In genomic region chr7:151088019-151088855, GRCh38 we compare ENCODE assay signal across 8 cellular contexts. TPM values are rescaled to one million over a fixed set of nuclear protein-coding genes. Genes with fewer than 3 reads are reported as not detected.
DNase-seq lines count a peak whose midpoint lies in the region; ATAC-seq and TF ChIP-seq lines count a peak whose summit lies in the region.

No MANE protein-coding gene starts in this region.

- TF ChIP-seq CTCF in foreskin fibroblast (IDR thresholded peaks at IDR 0.05; ENCODE audit: low read depth, low read length) (no peak), gastrocnemius medialis (IDR thresholded peaks at IDR 0.05 in 4 of 5, conservative IDR thresholded peaks at IDR 0.05 in 1 of 5) (no peak)

- ATAC-seq in T-helper 17 cell (no peak), gastrocnemius medialis (no peak), HG03045 (IDR thresholded peaks at IDR 0.05; ENCODE audit: unreplicated experiment) (no peak), GM21723 (IDR thresholded peaks at IDR 0.05; ENCODE audit: unreplicated experiment) (no peak)

- peak overlapping the region; percentile 27 for H3K27ac Mint-ChIP-seq in T-helper 17 cell

- intact Hi-C loops in gastrocnemius medialis (cut with DNase I; ENCODE audit: low total_unique reads) = loop anchor here (5.0 to 10.0 kb wide), 3 partner anchors 139 to 1377 kb away; partner anchors contain the start of gene ABCF2

- peaks cover 0 to 4% of the 10 kb centered on the region in 2 donors for H3K36me3 ChIP-seq in gastrocnemius medialis

- peaks cover 29 to 42% of the 10 kb centered on the region in 2 donors for H3K4me1 ChIP-seq in gastrocnemius medialis

- no peaks in the 10 kb centered on the region for H3K36me3 Mint-ChIP-seq in T-helper 17 cell (ENCODE audit: low read depth)

- DNase-seq in NCI-H2171 treated with DMSO at 0.1 percent for 48 hours (lab: John Stamatoyannopoulos, UW) (peak; percentile 60), NCI-H2171 (lab: John Stamatoyannopoulos, UW) (no peak), T-helper 17 cell (no peak), foreskin fibroblast (peak in 1 of 2 donors; percentile 58), gastrocnemius medialis (no peak), cortex of kidney (lab: John Stamatoyannopoulos, UW) (no peak)

- H3K4me3 ChIP-seq in foreskin fibroblast (ENCODE audit: low read depth in 1 of 2, low read length in 2 of 2) = peak overlapping the region; percentile 74 to 89
- peak overlapping the region; percentile 72 to 95 (median 84) for H3K4me3 ChIP-seq in gastrocnemius medialis

- no peaks in the 10 kb centered on the region for H3K9me3 ChIP-seq in T-helper 17 cell (ENCODE audit: control insufficient read depth, low read length, poor library complexity, severe bottlenecking)
- H3K9me3 ChIP-seq in gastrocnemius medialis = no peaks in the 10 kb centered on the region

- H3K4me3 Mint-ChIP-seq in T-helper 17 cell = peak overlapping the region; percentile 66

- H3K27me3 Mint-ChIP-seq in T-helper 17 cell = no peaks in the 10 kb centered on the region

- no peaks in the 10 kb centered on the region for H3K27me3 ChIP-seq in gastrocnemius medialis

- in situ Hi-C loops in gastrocnemius medialis (cut with MboI; ENCODE audit: low sequenced_read_pairs in 4 of 4) = no loop called here

- no peak for TF ChIP-seq POLR2A in gastrocnemius medialis (IDR thresholded peaks at IDR 0.05)

- H3K27ac ChIP-seq in gastrocnemius medialis = peak overlapping the region; percentile 85 to 96 (median 86)

- H3K4me1 Mint-ChIP-seq in T-helper 17 cell = peaks cover 32% of the 10 kb centered on the region

RNA-seq across cellular contexts. Expression of gene AGAP3, which starts 2.0 kb away (rescaled TPM):
- total RNA-seq in T-helper 17 cell (10 to 100 TPM; 45.6 to 53.0 TPM), gastrocnemius medialis (10 to 100 TPM; 31.1 to 65.3 (median 36.3) TPM)

RNA-seq across cellular contexts. Expression of gene TMUB1, which starts 4.9 kb away (rescaled TPM):
- total RNA-seq in T-helper 17 cell = 10 to 100 TPM; 46.6 to 52.4 TPM
- 100 to 1,000 TPM in 2 of 4 donors, 10 to 100 TPM in 2; 55.5 to 137 (median 97.4) TPM for total RNA-seq in gastrocnemius medialis

RNA-seq across cellular contexts. Expression of gene FASTK, which starts 7.6 kb away (rescaled TPM):
- total RNA-seq in T-helper 17 cell (10 to 100 TPM; 67.7 to 82.2 TPM), gastrocnemius medialis (100 to 1,000 TPM; 108 to 181 (median 141) TPM)

RNA-seq across cellular contexts. Expression of gene SLC4A2, which starts 28.8 kb away (rescaled TPM):
- total RNA-seq in T-helper 17 cell (10 to 100 TPM; 48.9 to 61.3 TPM), gastrocnemius medialis (10 to 100 TPM; 27.5 to 39.6 (median 33.0) TPM)

RNA-seq across cellular contexts. Expression of gene CDK5, which starts 30.5 kb away (rescaled TPM):
- total RNA-seq in T-helper 17 cell (1 to 10 TPM; 4.7 TPM), gastrocnemius medialis (10 to 100 TPM in 1 of 4 donors, 1 to 10 TPM in 3; 3.7 to 10.7 (median 5.9) TPM)
